In the genomic region with DNA sequence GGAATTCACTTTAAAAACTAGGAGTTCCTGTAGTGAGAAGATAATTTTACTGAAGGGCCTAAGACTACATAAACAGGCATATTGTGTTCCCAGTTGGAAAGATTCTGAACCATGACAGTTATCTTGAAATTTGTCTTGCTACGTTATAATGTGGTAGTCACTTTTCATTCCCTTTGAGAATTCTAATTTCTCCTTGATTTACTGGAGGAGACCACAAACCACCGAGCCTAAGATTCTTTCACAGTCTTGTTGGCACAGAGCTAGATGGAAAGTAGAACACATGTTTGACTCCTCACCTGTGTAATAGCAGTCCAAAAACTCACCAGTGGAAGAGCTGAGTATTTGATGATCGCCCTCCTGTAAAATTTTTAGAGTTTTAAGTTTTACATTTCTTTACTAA, we compare ENCODE assay signal across 11 cellular contexts.
"Had no signal": no experiment of that assay in that cellular context is flagged by ENCODE, and none has a peak within 500 bp of the region (broad histone marks: within the 10 kb centered on the region; RNA-seq: fewer than 3 reads in every experiment).

No MANE protein-coding gene starts in this region.

- H3K27me3 Mint-ChIP-seq: IgD-negative memory B cell had no signal

- H3K9me3 ChIP-seq: HAP-1 had no signal

- H3K4me3 ChIP-seq: GM23248, HAP-1 had no signal

- ATAC-seq: HCT116, HepG2 had no signal

- DNase-seq: GM23248, GOT3, H7, HFFc6, KBM-7 had no signal

- FAIRE-seq: HepG2 had no signal

- H3K27ac Mint-ChIP-seq: HFFc6, IgD-negative memory B cell had no signal

- H3K4me3 Mint-ChIP-seq: HFFc6, IgD-negative memory B cell had no signal

- H2AFZ ChIP-seq: GM23248 had no signal

- H3K27ac ChIP-seq: GM23248, HL-60, KMS-11 had no signal

- H3K36me3 Mint-ChIP-seq: IgD-negative memory B cell had no signal

- H3K4me2 ChIP-seq: KMS-11 had no signal

- H3K9me3 Mint-ChIP-seq: HFFc6, IgD-negative memory B cell had no signal

- H3K9ac ChIP-seq: GM23248, KMS-11 had no signal
